ENCODE assay signal across 8 cellular contexts in genomic region chr2:113757059-113757657, GRCh38. TPM values are rescaled to one million over a fixed set of nuclear protein-coding genes. Genes with fewer than 3 reads are reported as not detected.
DNase-seq lines count a peak whose midpoint lies in the region; ATAC-seq and TF ChIP-seq lines count a peak whose summit lies in the region.

No MANE protein-coding gene starts in this region.

- H3K4me3 ChIP-seq in HAP-1: peak overlapping the region; percentile 85
- peak overlapping the region; percentile 81 for H3K4me3 ChIP-seq in SK-N-MC
- H3K4me3 ChIP-seq in esophagus squamous epithelium: peak overlapping the region; percentile 89 to 95 (median 94)

- H3K9me3 ChIP-seq in HAP-1 (no peaks in the 10 kb centered on the region), SK-N-MC (ENCODE audit: low read depth, low read length) (no peaks in the 10 kb centered on the region), esophagus squamous epithelium (no peaks in the 10 kb centered on the region)

- WGBS in esophagus squamous epithelium, 2 donors: 15 to 27% methylated on average over 17 of the region's 17 CpGs

- in situ Hi-C loops in HAP-1 (cut with MboI; ENCODE audit: low sequenced_read_pairs): loop anchor here (10.0 kb wide), 1 partner anchor 138 kb away; the partner anchor contains the start of gene ACTR3
- in situ Hi-C loops in GM13976 (cut with MboI; ENCODE audit: low sequenced_read_pairs, unreplicated experiment): no loop called here

- H3K27me3 ChIP-seq in HAP-1 (ENCODE audit: low read depth): no peaks in the 10 kb centered on the region
- no peaks in the 10 kb centered on the region for H3K27me3 ChIP-seq in esophagus squamous epithelium

- H3K27ac ChIP-seq in SK-N-MC (peak overlapping the region; percentile 73), esophagus squamous epithelium (peak overlapping the region; percentile 97 to 98 (median 97))

- peak overlapping the region; percentile 86 for H3K9ac ChIP-seq in SK-N-MC (ENCODE audit: insufficient read length)

- DNase-seq in HAP-1 (ENCODE audit: low spot score in 2 of 2) (peak; percentile 15 to 18), SK-N-MC (ENCODE audit: low read depth, low spot score) (no peak), esophagus squamous epithelium (lab: John Stamatoyannopoulos, UW) (no peak), pons (ENCODE audit: low spot score) (peak; percentile 3), SIG-M5 (lab: John Stamatoyannopoulos, UW) (no peak), GM13976 (ENCODE audit: low spot score) (no peak)

- ATAC-seq in HG03432 (IDR thresholded peaks at IDR 0.05; ENCODE audit: unreplicated experiment): no peak
- ATAC-seq in GM21447 (IDR thresholded peaks at IDR 0.05; ENCODE audit: unreplicated experiment): no peak

- intact Hi-C loops in esophagus squamous epithelium (cut with DNase I): no loop called here

- TF ChIP-seq POLR2A in esophagus squamous epithelium (IDR thresholded peaks at IDR 0.05): no peak

- TF ChIP-seq CTCF in esophagus squamous epithelium (IDR thresholded peaks at IDR 0.05) (no peak), GM13976 (IDR thresholded peaks at IDR 0.05; ENCODE audit: borderline replicate concordance, control extremely low read depth, extremely low read depth, insufficient read depth, missing control alignments) (no peak)

- H3K4me1 ChIP-seq in HAP-1: peaks cover 7% of the 10 kb centered on the region
- peaks cover 3 to 35% (median 16%) of the 10 kb centered on the region in 3 donors for H3K4me1 ChIP-seq in esophagus squamous epithelium

- peaks cover 7% of the 10 kb centered on the region for H3K36me3 ChIP-seq in HAP-1 (replicated peaks)
- peaks cover 3% of the 10 kb centered on the region; the same call in 1 of the 2 replicates for H3K36me3 ChIP-seq in SK-N-MC (ENCODE audit: insufficient read depth, low read length)
- H3K36me3 ChIP-seq in esophagus squamous epithelium: peaks cover 0 to 5% (median 0%) of the 10 kb centered on the region in 3 donors

RNA-seq across cellular contexts. Expression of gene SLC35F5, which starts 0.7 kb away (rescaled TPM):
- total RNA-seq in esophagus squamous epithelium: 10 to 100 TPM; 43.9 to 75.3 (median 58.0) TPM

Comparison
In these comparisons a context has a peak if more than half of its experiments do, and no peak if none do; other contexts are left out.
1. DNase-seq: peak in HAP-1 (2 of 2) and pons (single experiment); none in SK-N-MC (single experiment), esophagus squamous epithelium (single experiment), SIG-M5 (single experiment) and GM13976 (single experiment).
2. Peak in every context shown above with its lines, with median percentiles within 50 percentile points of each other: H3K4me3 ChIP-seq.